In the genomic region with DNA sequence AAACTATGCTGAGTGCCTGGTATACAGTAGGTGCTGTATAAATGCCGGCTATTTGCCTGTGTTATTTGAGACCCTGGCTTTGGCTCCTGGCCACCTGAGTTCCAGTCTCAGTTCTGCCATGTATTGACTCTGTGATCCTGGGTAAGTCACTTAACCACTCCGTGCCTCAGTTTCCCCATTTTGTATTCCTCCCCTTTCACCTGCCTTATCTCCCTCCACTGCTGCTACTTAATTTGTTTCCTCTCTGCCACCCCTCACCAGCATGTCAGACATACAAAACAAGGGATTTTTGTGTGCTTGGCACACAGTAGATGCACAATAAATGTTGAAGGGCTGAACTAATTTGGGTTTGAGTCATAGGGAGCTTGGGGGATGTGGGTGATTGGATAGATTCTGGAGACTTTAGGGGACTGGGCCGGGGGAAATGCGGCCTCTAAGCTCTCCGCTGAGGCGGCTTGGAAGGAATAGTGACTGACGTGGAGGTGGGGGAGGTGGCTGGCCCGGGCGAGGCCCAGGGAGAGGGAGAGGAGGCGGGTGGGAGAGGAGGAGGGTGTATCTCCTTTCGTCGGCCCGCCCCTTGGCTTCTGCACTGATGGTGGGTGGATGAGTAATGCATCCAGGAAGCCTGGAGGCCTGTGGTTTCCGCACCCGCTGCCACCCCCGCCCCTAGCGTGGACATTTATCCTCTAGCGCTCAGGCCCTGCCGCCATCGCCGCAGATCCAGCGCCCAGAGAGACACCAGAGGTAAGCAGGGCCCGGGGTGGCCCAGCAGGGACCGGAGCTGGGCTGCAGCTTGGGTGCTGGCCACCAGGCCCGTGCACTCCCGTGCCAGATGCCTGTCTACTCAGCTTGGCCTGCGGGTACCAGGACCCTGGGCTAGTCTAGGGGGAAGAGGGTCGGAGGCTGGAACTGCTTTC, we compare ENCODE assay signal across 8 cellular contexts. TPM values are rescaled to one million over a fixed set of nuclear protein-coding genes. Genes with fewer than 3 reads are reported as not detected.
DNase-seq lines count a peak whose midpoint lies in the region; ATAC-seq, FAIRE-seq and TF ChIP-seq lines count a peak whose summit lies in the region.

A gene (plus strand): TSS at position 706 of the 917 bp plus-strand sequence. CDS start 980 bp downstream, outside the sequence.

- H2AFZ ChIP-seq in astrocyte (ENCODE audit: low read depth, low read length), result no peak within 1 kb of the TSS

- H3K27me3 ChIP-seq in astrocyte (ENCODE audit: insufficient read depth, low read length) (no peaks in the 10 kb centered on the region), aorta (ENCODE audit: control insufficient read depth in 1 of 2, insufficient read depth in 2 of 2, low read length in 1 of 2) (no peaks in the 10 kb centered on the region)

- H3K4me3 ChIP-seq in astrocyte (ENCODE audit: insufficient read depth, low read depth, low read length) (peak within 1 kb of the TSS; percentile 82), aorta (ENCODE audit: low read length in 2 of 2) (peak within 1 kb of the TSS; percentile 16 to 48)

- DNase-seq in Calu3, result peak; percentile 87
- DNase-seq in astrocyte (ENCODE audit: low read depth), result peak; percentile 88
- peak; percentile 84 for DNase-seq in hepatic stellate cell (ENCODE audit: low spot score)
- DNase-seq in retina, result peak; percentile 75
- DNase-seq in aorta, result peak; percentile 95 to 97

- 3 to 22% methylated on average over 26 to 28 of the region's 28 CpGs for WGBS in aorta, 2 donors

- no peaks in the 10 kb centered on the region for H3K36me3 ChIP-seq in astrocyte (ENCODE audit: insufficient read depth, low read length)
- no peaks in the 10 kb centered on the region for H3K36me3 ChIP-seq in aorta (ENCODE audit: control insufficient read depth in 1 of 2, insufficient read depth in 2 of 2, low read length in 1 of 2)

- H3K9me3 ChIP-seq in astrocyte (ENCODE audit: insufficient read depth, low read depth, low read length) (no peaks in the 10 kb centered on the region), aorta (ENCODE audit: control insufficient read depth, low read length) (no peaks in the 10 kb centered on the region)

- no peaks in the 10 kb centered on the region for H3K27me3 Mint-ChIP-seq in Calu3 (ENCODE audit: unreplicated experiment)
- H3K27me3 Mint-ChIP-seq in IgD-negative memory B cell, result peaks cover 12% of the 10 kb centered on the region
- no peaks in the 10 kb centered on the region for H3K27me3 Mint-ChIP-seq in astrocyte (ENCODE audit: low read depth, unreplicated experiment)

- peak within 1 kb of the TSS; percentile 85 for H3K27ac Mint-ChIP-seq in Calu3 (ENCODE audit: unreplicated experiment)
- H3K27ac Mint-ChIP-seq in IgD-negative memory B cell, result no peak within 1 kb of the TSS
- peak within 1 kb of the TSS; percentile 85 for H3K27ac Mint-ChIP-seq in astrocyte (ENCODE audit: unreplicated experiment)

- peaks cover 29% of the 10 kb centered on the region for H3K79me2 ChIP-seq in astrocyte (ENCODE audit: insufficient read depth, low read length)

- no peaks in the 10 kb centered on the region for H3K9me3 Mint-ChIP-seq in Calu3 (ENCODE audit: low read depth, unreplicated experiment)
- H3K9me3 Mint-ChIP-seq in IgD-negative memory B cell, result peaks cover 0 to 2% (median 0%) of the 10 kb centered on the region in 3 donors
- no peaks in the 10 kb centered on the region for H3K9me3 Mint-ChIP-seq in astrocyte (ENCODE audit: unreplicated experiment)

- H3K27ac ChIP-seq in astrocyte (ENCODE audit: low read depth, low read length) (peak within 1 kb of the TSS; percentile 76), aorta (ENCODE audit: low read depth in 1 of 2, low read length in 2 of 2) (peak within 1 kb of the TSS; percentile 77 to 86)

- peak within 1 kb of the TSS; percentile 92 for H3K9ac ChIP-seq in astrocyte (ENCODE audit: low read length)

- FAIRE-seq in astrocyte (lab: Jason Lieb, UNC), result peak; percentile 96

- CTCF ChIA-PET in Calu3 (lab: Charles Lee), result interaction anchor here (0.7 kb wide), 1 partner anchor 897 kb away, joined by 6 read pairs; no protein-coding TSS in a partner anchor

- intact Hi-C loops in Calu3 (cut with micrococcal nuclease; ENCODE audit: unreplicated experiment) (loop anchor here (2.0 kb wide), 1 partner anchor 77 kb away; a partner anchor contains a TSS), aorta (cut with DNase I) (loop anchor here in 1 of 2 donors (10.0 kb wide), 1 partner anchor 63 kb away; no protein-coding TSS in a partner anchor)
- intact Hi-C loops in T-helper 2 cell treated with Interferon-gamma antibody and Interleukin-4, amounts not matched to agents 100 ng/mL and 5 ng/mL, for 36 hours (cut with micrococcal nuclease), result loop anchor here (1.0 to 5.0 kb wide), 3 partner anchors 21 to 65 kb away; a partner anchor contains a TSS

- H3K4me1 Mint-ChIP-seq in Calu3 (ENCODE audit: low read depth, unreplicated experiment) (peaks cover 51% of the 10 kb centered on the region), IgD-negative memory B cell (peaks cover 5 to 9% (median 6%) of the 10 kb centered on the region in 3 donors), astrocyte (ENCODE audit: low read depth, unreplicated experiment) (peaks cover 26% of the 10 kb centered on the region)

- ATAC-seq in GM21529 (IDR thresholded peaks at IDR 0.05; ENCODE audit: unreplicated experiment), result peak; percentile 91
- peak; percentile 91 for ATAC-seq in aorta (ENCODE audit: low FRiP score)

- H3K36me3 Mint-ChIP-seq in Calu3 (ENCODE audit: insufficient read depth, unreplicated experiment) (peaks cover 30% of the 10 kb centered on the region), IgD-negative memory B cell (no peaks in the 10 kb centered on the region), astrocyte (ENCODE audit: low read depth, unreplicated experiment) (no peaks in the 10 kb centered on the region)

- H4K20me1 ChIP-seq in astrocyte (ENCODE audit: insufficient read depth, low read length), result peaks cover 37% of the 10 kb centered on the region

- H3K4me3 Mint-ChIP-seq in Calu3 (ENCODE audit: low read depth, unreplicated experiment) (peak within 1 kb of the TSS; percentile 70), IgD-negative memory B cell (peak within 1 kb of the TSS in 3 of 4 donors; percentile 39 to 81 (median 70)), astrocyte (ENCODE audit: unreplicated experiment) (peak within 1 kb of the TSS; percentile 73)

- peaks cover 34% of the 10 kb centered on the region for H3K4me1 ChIP-seq in astrocyte (ENCODE audit: insufficient read depth, low read length)
- no peaks in the 10 kb centered on the region for H3K4me1 ChIP-seq in aorta (ENCODE audit: control insufficient read depth in 1 of 2, insufficient read depth in 2 of 2, low read length in 2 of 2)

- TF ChIP-seq CTCF in Calu3 (IDR thresholded peaks at IDR 0.05; ENCODE audit: unreplicated experiment), result no peak
- TF ChIP-seq CTCF in astrocyte (IDR thresholded peaks at IDR 0.05; ENCODE audit: insufficient read depth, low read depth, low read length), result no peak

- peak within 1 kb of the TSS; percentile 93 for H3K4me2 ChIP-seq in astrocyte (ENCODE audit: low read length)

- BruUV-seq in Calu3 (replicated peaks; lab: Mats Ljungman, UMichigan), result no TSS peak

RNA-seq across cellular contexts. Expression of the gene that starts here (rescaled TPM):
- 143 and 188 TPM in 2 replicates for total RNA-seq in Calu3 (2022)
- 22.8 TPM for polyA plus RNA-seq in IgD-negative memory B cell
- total RNA-seq in T-helper 2 cell treated with Interferon-gamma antibody and Interleukin-4, amounts not matched to agents 100 ng/mL and 5 ng/mL, for 36 hours, result 147 and 153 TPM in 2 replicates
- total RNA-seq in astrocyte, result 479 and 678 TPM in 2 replicates
- total RNA-seq in aorta, result 1,000 to 10,000 TPM; 1,378 to 1,710 TPM
- 1,000 to 10,000 TPM in 1 of 2 donors, 100 to 1,000 TPM in 1; 775 to 3,088 TPM for polyA plus RNA-seq in aorta

Comparison
In these comparisons a context has a peak if more than half of its experiments do, and no peak if none do; other contexts are left out.
1. Peak in every context shown above with its lines: DNase-seq, ATAC-seq, H3K4me3 ChIP-seq and H3K27ac ChIP-seq.
2. RNA of the gene that starts here (polyA plus RNA-seq): 775 to 3,088 TPM in aorta; 22.8 TPM in IgD-negative memory B cell (single experiment); every median in the first group is over 10 times any median in the second.
3. H3K27ac Mint-ChIP-seq: peak in Calu3 (single experiment) and astrocyte (single experiment); none in IgD-negative memory B cell (0 of 3).